Comparison of ENCODE assay signal across 17 cellular contexts in the genomic region with DNA sequence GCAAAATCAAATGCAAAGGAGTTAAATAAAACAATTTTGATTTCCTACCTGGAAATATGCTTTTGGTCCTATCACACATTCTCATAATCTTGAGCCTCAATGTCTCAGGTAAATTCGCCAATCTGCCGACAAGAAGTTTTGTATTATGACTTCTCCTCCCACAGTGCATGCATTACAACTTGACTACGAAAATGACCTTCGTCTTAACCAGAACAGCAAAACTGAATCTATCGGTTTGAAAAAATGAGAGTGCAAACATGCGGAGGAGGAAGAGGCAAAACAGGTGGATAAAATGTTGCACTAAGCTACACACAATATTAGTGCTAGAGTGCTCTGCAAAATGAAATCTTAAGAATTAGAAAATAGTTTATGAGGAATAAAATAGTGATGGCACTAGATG. TPM values are rescaled to one million over a fixed set of nuclear protein-coding genes. Genes with fewer than 3 reads are reported as not detected.
DNase-seq lines count a peak whose midpoint lies in the region; ATAC-seq and TF ChIP-seq lines count a peak whose summit lies in the region.
"Had no signal": no experiment of that assay in that cellular context is flagged by ENCODE, and none has a peak within 500 bp of the region (broad histone marks: within the 10 kb centered on the region; RNA-seq: fewer than 3 reads in every experiment).

No MANE protein-coding gene starts in this region.

- H3K4me1 Mint-ChIP-seq in activated CD4-positive, alpha-beta T cell treated with anti-CD3 and anti-CD28 coated beads for 36 hours = peaks cover 55% of the 10 kb centered on the region
- peaks cover 2 to 57% (median 3%) of the 10 kb centered on the region in 3 donors for H3K4me1 Mint-ChIP-seq in CD8-positive, alpha-beta memory T cell
- peaks cover 51% of the 10 kb centered on the region for H3K4me1 Mint-ChIP-seq in activated T-helper 2 cell treated with anti-CD3 and anti-CD28 coated beads, Interferon-gamma antibody, Interleukin-2, Interleukin-4, amounts not matched to agents 10 μg/mL and 5 μg/mL and 100 μg/mL, durations not matched to agents 14 hours and 24 hours and 36 hours (ENCODE audit: low read depth)
- H3K4me1 Mint-ChIP-seq in naive thymus-derived CD4-positive, alpha-beta T cell = peaks cover 3 to 54% (median 32%) of the 10 kb centered on the region in 7 donors
- peaks cover 25% of the 10 kb centered on the region for H3K4me1 Mint-ChIP-seq in stimulated activated memory B cell treated with anti-CD40 and anti-IgM and Interleukin-4, amounts not matched to agents 10 μg/mL and 1 μg/mL and 100 μg/mL, for 72 hours

- CTCF ChIA-PET in activated CD4-positive, alpha-beta T cell treated with anti-CD3 and anti-CD28 coated beads for 36 hours (lab: Charles Lee) = interaction anchor here (1.0 to 3.2 kb wide), 6 partner anchors 10 to 526 kb away, joined by 3 to 15 read pairs (median 5); no protein-coding TSS in a partner anchor
- CTCF ChIA-PET in CD8-positive, alpha-beta memory T cell (lab: Charles Lee) = interaction anchor here (1.0 to 2.6 kb wide), 6 partner anchors 12 to 155 kb away, joined by 3 to 6 read pairs (median 4); no protein-coding TSS in a partner anchor
- CTCF ChIA-PET in naive thymus-derived CD4-positive, alpha-beta T cell (lab: Charles Lee) = interaction anchor here (1.3 to 1.6 kb wide), 3 partner anchors 8 to 25 kb away, joined by 3 to 4 read pairs (median 3); no protein-coding TSS in a partner anchor
- CTCF ChIA-PET in PC-3 (lab: Charles Lee) = no interaction called here

- peaks cover 82% of the 10 kb centered on the region for H3K4me1 ChIP-seq in CD8-positive, alpha-beta memory T cell (ENCODE audit: insufficient read depth, low read length)
- H3K4me1 ChIP-seq in naive thymus-derived CD4-positive, alpha-beta T cell (ENCODE audit: control insufficient read depth in 2 of 2, insufficient read depth in 2 of 2, low read length in 2 of 2) = peaks cover 47 to 68% of the 10 kb centered on the region in 2 donors
- peaks cover 33% of the 10 kb centered on the region for H3K4me1 ChIP-seq in PC-3 (ENCODE audit: insufficient read depth, low read length)

- H2AFZ ChIP-seq in PC-3 (ENCODE audit: low read length) = no peak overlapping the region
- H2AFZ ChIP-seq: hepatocyte, PC-9 had no signal

- H3K27ac ChIP-seq in CD8-positive, alpha-beta memory T cell (ENCODE audit: low read depth, low read length) = no peak overlapping the region
- peak overlapping the region; percentile 88 for H3K27ac ChIP-seq in naive thymus-derived CD4-positive, alpha-beta T cell (ENCODE audit: low read depth, low read length)
- no peak overlapping the region; the same call in 1 of the 2 replicates for H3K27ac ChIP-seq in PC-3 (ENCODE audit: low read length)
- H3K27ac ChIP-seq: hepatocyte, thyroid gland had no signal

- H3K27me3 Mint-ChIP-seq in activated CD4-positive, alpha-beta T cell treated with anti-CD3 and anti-CD28 coated beads for 36 hours = no peaks in the 10 kb centered on the region
- H3K27me3 Mint-ChIP-seq in CD8-positive, alpha-beta memory T cell = no peaks in the 10 kb centered on the region
- H3K27me3 Mint-ChIP-seq in activated T-helper 2 cell treated with anti-CD3 and anti-CD28 coated beads, Interferon-gamma antibody, Interleukin-2, Interleukin-4, amounts not matched to agents 10 μg/mL and 5 μg/mL and 100 μg/mL, durations not matched to agents 14 hours and 24 hours and 36 hours (ENCODE audit: low read depth) = no peaks in the 10 kb centered on the region
- no peaks in the 10 kb centered on the region for H3K27me3 Mint-ChIP-seq in naive thymus-derived CD4-positive, alpha-beta T cell
- H3K27me3 Mint-ChIP-seq in stimulated activated memory B cell treated with anti-CD40 and anti-IgM and Interleukin-4, amounts not matched to agents 10 μg/mL and 1 μg/mL and 100 μg/mL, for 72 hours = no peaks in the 10 kb centered on the region

- POLR2A ChIA-PET in activated CD4-positive, alpha-beta T cell treated with anti-CD3 and anti-CD28 coated beads for 36 hours (lab: Charles Lee) = interaction anchor here (0.7 to 2.4 kb wide), 4 partner anchors 11 to 95 kb away, joined by 3 to 6 read pairs (median 4); no protein-coding TSS in a partner anchor
- POLR2A ChIA-PET in CD8-positive, alpha-beta memory T cell (lab: Charles Lee) = interaction anchor here (0.8 to 6.6 kb wide), 3 partner anchors 16 to 45 kb away, joined by 3 to 60 read pairs (median 4); no protein-coding TSS in a partner anchor
- POLR2A ChIA-PET in naive thymus-derived CD4-positive, alpha-beta T cell (lab: Charles Lee) = interaction anchor here (0.9 to 8.4 kb wide), 14 partner anchors 8 to 123 kb away, joined by 3 to 109 read pairs (median 9); a partner anchor contains a TSS
- POLR2A ChIA-PET in PC-3 (lab: Charles Lee; ENCODE audit: unreplicated experiment) = no interaction called here

- no peak for DNase-seq in activated CD4-positive, alpha-beta T cell treated with anti-CD3 and anti-CD28 coated beads for 36 hours
- DNase-seq in activated CD4-positive, alpha-beta T cell treated with anti-CD3 and anti-CD28 coated beads, Interleukin-2, amount 50 U/mL, for 4 hours = no peak
- DNase-seq in CD8-positive, alpha-beta memory T cell = no peak
- DNase-seq in activated T-helper 2 cell treated with anti-CD3 and anti-CD28 coated beads, Interferon-gamma antibody, Interleukin-2, Interleukin-4, amounts not matched to agents 10 μg/mL and 5 μg/mL and 100 μg/mL, durations not matched to agents 14 hours and 24 hours and 36 hours (ENCODE audit: low spot score) = no peak
- DNase-seq in naive thymus-derived CD4-positive, alpha-beta T cell = no peak
- DNase-seq in retina (no peak), PC-3 (no peak)
- DNase-seq: activated CD4-positive, alpha-beta T cell treated with anti-CD3 and anti-CD28 coated beads for 1 hour; DMS 273 treated with DMSO at 0.1 percent for 48 hours; islet precursor cell; NCI-H146; NCI-H82; PC-9; stimulated activated CD4-positive, alpha-beta T cell treated with anti-CD3 and anti-CD28 coated beads, Interleukin-12 subunit alpha, Interleukin-12 subunit beta, amount 100 ng/mL, for 4 hours; thyroid gland had no signal

- TF ChIP-seq CTCF in PC-3 (conservative IDR thresholded peaks at IDR 0.05; ENCODE audit: low read depth, low read length) = no peak

- peak overlapping the region; percentile 65 for H3K4me3 Mint-ChIP-seq in activated CD4-positive, alpha-beta T cell treated with anti-CD3 and anti-CD28 coated beads for 36 hours
- H3K4me3 Mint-ChIP-seq in CD8-positive, alpha-beta memory T cell = peak overlapping the region in 6 of 7 donors; percentile 61 to 83 (median 80)
- H3K4me3 Mint-ChIP-seq in activated T-helper 2 cell treated with anti-CD3 and anti-CD28 coated beads, Interferon-gamma antibody, Interleukin-2, Interleukin-4, amounts not matched to agents 10 μg/mL and 5 μg/mL and 100 μg/mL, durations not matched to agents 14 hours and 24 hours and 36 hours (ENCODE audit: low read depth) = no peak overlapping the region
- peak overlapping the region in 7 of 10 donors; percentile 31 to 88 (median 83) for H3K4me3 Mint-ChIP-seq in naive thymus-derived CD4-positive, alpha-beta T cell
- no peak overlapping the region for H3K4me3 Mint-ChIP-seq in stimulated activated memory B cell treated with anti-CD40 and anti-IgM and Interleukin-4, amounts not matched to agents 10 μg/mL and 1 μg/mL and 100 μg/mL, for 72 hours

- no peak for ATAC-seq in activated CD4-positive, alpha-beta T cell treated with anti-CD3 and anti-CD28 coated beads for 36 hours
- no peak for ATAC-seq in naive thymus-derived CD4-positive, alpha-beta T cell
- ATAC-seq in stimulated activated memory B cell treated with anti-CD40 and anti-IgM and Interleukin-4, amounts not matched to agents 10 μg/mL and 1 μg/mL and 100 μg/mL, for 72 hours = no peak
- no peak for ATAC-seq in PC-3

- H3K9me2 ChIP-seq in PC-3 (replicated peaks; ENCODE audit: low read length) = no peaks in the 10 kb centered on the region

- BruUV-seq in PC-3 (replicated peaks; lab: Mats Ljungman, UMichigan) = no TSS peak

- peaks cover 41% of the 10 kb centered on the region for H3K79me2 ChIP-seq in PC-3 (ENCODE audit: low read length)

- no peaks in the 10 kb centered on the region for H4K20me1 ChIP-seq in PC-3 (ENCODE audit: low read length)

- no peak overlapping the region for H3K4me3 ChIP-seq in CD8-positive, alpha-beta memory T cell (ENCODE audit: low read length)
- H3K4me3 ChIP-seq in naive thymus-derived CD4-positive, alpha-beta T cell (ENCODE audit: low read length) = peak overlapping the region; percentile 7
- no peak overlapping the region for H3K4me3 ChIP-seq in PC-3 (ENCODE audit: low read length)
- H3K4me3 ChIP-seq: hepatocyte, thyroid gland had no signal

- no peaks in the 10 kb centered on the region for H3K9me3 Mint-ChIP-seq in activated CD4-positive, alpha-beta T cell treated with anti-CD3 and anti-CD28 coated beads for 36 hours (ENCODE audit: low read depth)
- H3K9me3 Mint-ChIP-seq in CD8-positive, alpha-beta memory T cell = no peaks in the 10 kb centered on the region
- no peaks in the 10 kb centered on the region for H3K9me3 Mint-ChIP-seq in activated T-helper 2 cell treated with anti-CD3 and anti-CD28 coated beads, Interferon-gamma antibody, Interleukin-2, Interleukin-4, amounts not matched to agents 10 μg/mL and 5 μg/mL and 100 μg/mL, durations not matched to agents 14 hours and 24 hours and 36 hours
- H3K9me3 Mint-ChIP-seq in naive thymus-derived CD4-positive, alpha-beta T cell = no peaks in the 10 kb centered on the region
- H3K9me3 Mint-ChIP-seq in stimulated activated memory B cell treated with anti-CD40 and anti-IgM and Interleukin-4, amounts not matched to agents 10 μg/mL and 1 μg/mL and 100 μg/mL, for 72 hours = no peaks in the 10 kb centered on the region

- no peaks in the 10 kb centered on the region for H3F3A ChIP-seq in PC-3 (ENCODE audit: low read length, unreplicated experiment)

- no peaks in the 10 kb centered on the region for H3K9me3 ChIP-seq in CD8-positive, alpha-beta memory T cell (ENCODE audit: low read length)
- H3K9me3 ChIP-seq in naive thymus-derived CD4-positive, alpha-beta T cell (ENCODE audit: control insufficient read depth in 2 of 3, low read length in 3 of 3) = no peaks in the 10 kb centered on the region
- no peaks in the 10 kb centered on the region for H3K9me3 ChIP-seq in PC-3 (ENCODE audit: low read length)
- H3K9me3 ChIP-seq: thyroid gland had no signal

- peaks cover 17% of the 10 kb centered on the region for H3K36me3 Mint-ChIP-seq in activated CD4-positive, alpha-beta T cell treated with anti-CD3 and anti-CD28 coated beads for 36 hours (ENCODE audit: low read depth)
- peaks cover 0 to 7% (median 0%) of the 10 kb centered on the region in 3 donors for H3K36me3 Mint-ChIP-seq in CD8-positive, alpha-beta memory T cell
- peaks cover 14% of the 10 kb centered on the region for H3K36me3 Mint-ChIP-seq in activated T-helper 2 cell treated with anti-CD3 and anti-CD28 coated beads, Interferon-gamma antibody, Interleukin-2, Interleukin-4, amounts not matched to agents 10 μg/mL and 5 μg/mL and 100 μg/mL, durations not matched to agents 14 hours and 24 hours and 36 hours (ENCODE audit: low read depth)
- H3K36me3 Mint-ChIP-seq in naive thymus-derived CD4-positive, alpha-beta T cell = peaks cover 0 to 11% (median 0%) of the 10 kb centered on the region in 5 donors
- H3K36me3 Mint-ChIP-seq in stimulated activated memory B cell treated with anti-CD40 and anti-IgM and Interleukin-4, amounts not matched to agents 10 μg/mL and 1 μg/mL and 100 μg/mL, for 72 hours = no peaks in the 10 kb centered on the region

- no peaks in the 10 kb centered on the region for H3K27me3 ChIP-seq in CD8-positive, alpha-beta memory T cell (ENCODE audit: insufficient read depth, low read length, poor library complexity, severe bottlenecking)
- no peaks in the 10 kb centered on the region for H3K27me3 ChIP-seq in naive thymus-derived CD4-positive, alpha-beta T cell (ENCODE audit: control insufficient read depth in 2 of 2, insufficient read depth in 2 of 2, low read length in 2 of 2)
- H3K27me3 ChIP-seq in PC-3 (ENCODE audit: low read length) = no peaks in the 10 kb centered on the region
- H3K27me3 ChIP-seq: hepatocyte, thyroid gland had no signal

- intact Hi-C loops in activated CD4-positive, alpha-beta T cell treated with anti-CD3 and anti-CD28 coated beads for 36 hours (cut with DNase I, micrococcal nuclease) = loop anchor here (1.0 to 2.0 kb wide), 5 partner anchors 15 to 59 kb away; a partner anchor contains a TSS
- intact Hi-C loops in activated T-helper 2 cell treated with anti-CD3 and anti-CD28 coated beads, Interferon-gamma antibody, Interleukin-2, Interleukin-4, amounts not matched to agents 10 μg/mL and 5 μg/mL and 100 μg/mL, durations not matched to agents 14 hours and 24 hours and 36 hours (cut with micrococcal nuclease) = loop anchor here (1.0 to 2.0 kb wide), 5 partner anchors 12 to 58 kb away; no protein-coding TSS in a partner anchor
- intact Hi-C loops in naive thymus-derived CD4-positive, alpha-beta T cell (cut with micrococcal nuclease) = loop anchor here (1.0 to 2.0 kb wide), 9 partner anchors 12 to 81 kb away; no protein-coding TSS in a partner anchor
- intact Hi-C loops in PC-3 (cut with micrococcal nuclease) = loop anchor here (2.0 to 10.0 kb wide), 3 partner anchors 41 to 427 kb away; no protein-coding TSS in a partner anchor

- no peaks in the 10 kb centered on the region for H3K36me3 ChIP-seq in CD8-positive, alpha-beta memory T cell (ENCODE audit: insufficient read depth, low read length)
- no peaks in the 10 kb centered on the region for H3K36me3 ChIP-seq in naive thymus-derived CD4-positive, alpha-beta T cell (ENCODE audit: control insufficient read depth in 2 of 3, insufficient read depth in 3 of 3, low read length in 3 of 3)
- no peaks in the 10 kb centered on the region for H3K36me3 ChIP-seq in PC-3 (ENCODE audit: low read depth, low read length)
- H3K36me3 ChIP-seq: thyroid gland had no signal

- peak overlapping the region; percentile 94 for H3K27ac Mint-ChIP-seq in activated CD4-positive, alpha-beta T cell treated with anti-CD3 and anti-CD28 coated beads for 36 hours
- H3K27ac Mint-ChIP-seq in CD8-positive, alpha-beta memory T cell = peak overlapping the region; percentile 92 to 99 (median 96)
- H3K27ac Mint-ChIP-seq in activated T-helper 2 cell treated with anti-CD3 and anti-CD28 coated beads, Interferon-gamma antibody, Interleukin-2, Interleukin-4, amounts not matched to agents 10 μg/mL and 5 μg/mL and 100 μg/mL, durations not matched to agents 14 hours and 24 hours and 36 hours = peak overlapping the region; percentile 71
- H3K27ac Mint-ChIP-seq in naive thymus-derived CD4-positive, alpha-beta T cell = peak overlapping the region in 1 of 9 donors; percentile 95
- H3K27ac Mint-ChIP-seq in stimulated activated memory B cell treated with anti-CD40 and anti-IgM and Interleukin-4, amounts not matched to agents 10 μg/mL and 1 μg/mL and 100 μg/mL, for 72 hours = no peak overlapping the region

- H3K9ac ChIP-seq in PC-3 (ENCODE audit: low read length) = no peak overlapping the region

- no peak overlapping the region for H3K4me2 ChIP-seq in PC-3 (ENCODE audit: low read length)
- H3K4me2 ChIP-seq: hepatocyte had no signal

RNA-seq across cellular contexts. Expression of a gene that starts 43.4 kb away (rescaled TPM):
- total RNA-seq in activated CD4-positive, alpha-beta T cell treated with anti-CD3 and anti-CD28 coated beads for 36 hours = 10 to 100 TPM; 30.7 to 33.6 TPM
- total RNA-seq in CD8-positive, alpha-beta memory T cell = 10 to 100 TPM; 37.1 to 37.2 TPM
- polyA plus RNA-seq in CD8-positive, alpha-beta memory T cell = 15.4 TPM
- total RNA-seq in activated T-helper 2 cell treated with anti-CD3 and anti-CD28 coated beads, Interferon-gamma antibody, Interleukin-2, Interleukin-4, amounts not matched to agents 10 μg/mL and 5 μg/mL and 100 μg/mL, durations not matched to agents 14 hours and 24 hours and 36 hours = 24.3 and 26.1 TPM in 2 replicates
- total RNA-seq in naive thymus-derived CD4-positive, alpha-beta T cell = 10 to 100 TPM; 26.8 to 92.1 (median 58.9) TPM
- 10 to 100 TPM; 12.2 to 29.0 TPM for polyA plus RNA-seq in naive thymus-derived CD4-positive, alpha-beta T cell
- total RNA-seq in PC-3 (2014; rRNA removed) = 9.1 and 11.9 TPM in 2 replicates

Comparison
In these comparisons a context has a peak if more than half of its experiments do, and no peak if none do; other contexts are left out.
1. H3K4me3 Mint-ChIP-seq: peak in activated CD4-positive, alpha-beta T cell treated with anti-CD3 and anti-CD28 coated beads for 36 hours (single experiment), CD8-positive, alpha-beta memory T cell (6 of 7) and naive thymus-derived CD4-positive, alpha-beta T cell (7 of 10); none in activated T-helper 2 cell treated with anti-CD3 and anti-CD28 coated beads, Interferon-gamma antibody, Interleukin-2, Interleukin-4, amounts not matched to agents 10 μg/mL and 5 μg/mL and 100 μg/mL, durations not matched to agents 14 hours and 24 hours and 36 hours (single experiment) and stimulated activated memory B cell treated with anti-CD40 and anti-IgM and Interleukin-4, amounts not matched to agents 10 μg/mL and 1 μg/mL and 100 μg/mL, for 72 hours (single experiment).